In genomic region chr2:177346192-177346591, GRCh38 we compare ENCODE assay signal across 29 cellular contexts.
"Had no signal": no experiment of that assay in that cellular context is flagged by ENCODE, and none has a peak within 500 bp of the region (broad histone marks: within the 10 kb centered on the region; RNA-seq: fewer than 3 reads in every experiment).

No MANE protein-coding gene starts in this region.

- H3K27ac Mint-ChIP-seq: dendritic cell treated with granulocyte-macrophage colony-stimulating factor and Interleukin-4, amounts not matched to agents 40 ng/mL and 50 ng/mL, for 4 days; effector memory CD8-positive, alpha-beta T cell; endodermal cell had no signal

- H3K27ac ChIP-seq: colonic mucosa, coronary artery, dorsolateral prefrontal cortex, epithelial cell of prostate, esophagus muscularis mucosa, esophagus squamous epithelium, foreskin keratinocyte, gastrocnemius medialis, gastroesophageal sphincter, heart left ventricle, heart right ventricle had no signal

- FAIRE-seq: colon, endometrium, endothelial cell of umbilical vein, frontal cortex had no signal

- H3K4me1 ChIP-seq: colonic mucosa, foreskin keratinocyte, gastrocnemius medialis had no signal

- H3K9me3 Mint-ChIP-seq: dendritic cell treated with granulocyte-macrophage colony-stimulating factor and Interleukin-4, amounts not matched to agents 40 ng/mL and 50 ng/mL, for 4 days; effector memory CD8-positive, alpha-beta T cell; endodermal cell had no signal

- H3K9me3 ChIP-seq: colonic mucosa, esophagus muscularis mucosa, esophagus squamous epithelium, gastrocnemius medialis, gastroesophageal sphincter, heart left ventricle, heart right ventricle had no signal

- H3K4me3 Mint-ChIP-seq: dendritic cell treated with granulocyte-macrophage colony-stimulating factor and Interleukin-4, amounts not matched to agents 40 ng/mL and 50 ng/mL, for 4 days; effector memory CD8-positive, alpha-beta T cell; endodermal cell had no signal

- H3K36me3 ChIP-seq: colonic mucosa, esophagus muscularis mucosa, esophagus squamous epithelium, gastrocnemius medialis, gastroesophageal sphincter had no signal

- H3K27me3 Mint-ChIP-seq: dendritic cell treated with granulocyte-macrophage colony-stimulating factor and Interleukin-4, amounts not matched to agents 40 ng/mL and 50 ng/mL, for 4 days; effector memory CD8-positive, alpha-beta T cell had no signal

- ATAC-seq: effector memory CD8-positive, alpha-beta T cell; esophagus mucosa; foreskin keratinocyte; gastrocnemius medialis; gastroesophageal sphincter; heart left ventricle; heart right ventricle had no signal

- H3K4me3 ChIP-seq: colonic mucosa, coronary artery, dorsolateral prefrontal cortex, esophagus muscularis mucosa, esophagus squamous epithelium, gastrocnemius medialis, gastroesophageal sphincter, heart left ventricle, heart right ventricle had no signal

- DNase-seq: colonic mucosa; cortex of kidney; dermis blood vessel endothelial cell; dorsolateral prefrontal cortex; effector CD4-positive, alpha-beta T cell; effector CD8-positive, alpha-beta T cell; effector memory CD4-positive, alpha-beta T cell; effector memory CD8-positive, alpha-beta T cell; endodermal cell; erythroblast; esophagus squamous epithelium; foreskin fibroblast; foreskin keratinocyte; foreskin melanocyte; gastrocnemius medialis; glutamatergic neuron; head of caudate nucleus; heart left ventricle; heart right ventricle had no signal

- H3K27me3 ChIP-seq: colonic mucosa, dorsolateral prefrontal cortex, esophagus muscularis mucosa, esophagus squamous epithelium, foreskin keratinocyte, gastrocnemius medialis, gastroesophageal sphincter, heart left ventricle, heart right ventricle had no signal
